Comparison of ENCODE assay signal across 1 cellular context in genomic region chr14:95406756-95407155, GRCh38.
TF ChIP-seq lines count a peak whose summit lies in the region.

No MANE protein-coding gene starts in this region.

TF ChIP-seq in SK-N-SH, 30 proteins besides CTCF, POLR2A, EP300 and RAD21 (continued from another document):
- TF ChIP-seq REST (IDR thresholded peaks at IDR 0.05; ENCODE audit: low read depth, low read length) (no peak), IRF3 (IDR thresholded peaks at IDR 0.05; ENCODE audit: low read depth, low read length) (no peak), ELF1 (IDR thresholded peaks at IDR 0.05) (no peak), RCOR1 (IDR thresholded peaks at IDR 0.05; ENCODE audit: low read length) (no peak)
